In the genomic region with DNA sequence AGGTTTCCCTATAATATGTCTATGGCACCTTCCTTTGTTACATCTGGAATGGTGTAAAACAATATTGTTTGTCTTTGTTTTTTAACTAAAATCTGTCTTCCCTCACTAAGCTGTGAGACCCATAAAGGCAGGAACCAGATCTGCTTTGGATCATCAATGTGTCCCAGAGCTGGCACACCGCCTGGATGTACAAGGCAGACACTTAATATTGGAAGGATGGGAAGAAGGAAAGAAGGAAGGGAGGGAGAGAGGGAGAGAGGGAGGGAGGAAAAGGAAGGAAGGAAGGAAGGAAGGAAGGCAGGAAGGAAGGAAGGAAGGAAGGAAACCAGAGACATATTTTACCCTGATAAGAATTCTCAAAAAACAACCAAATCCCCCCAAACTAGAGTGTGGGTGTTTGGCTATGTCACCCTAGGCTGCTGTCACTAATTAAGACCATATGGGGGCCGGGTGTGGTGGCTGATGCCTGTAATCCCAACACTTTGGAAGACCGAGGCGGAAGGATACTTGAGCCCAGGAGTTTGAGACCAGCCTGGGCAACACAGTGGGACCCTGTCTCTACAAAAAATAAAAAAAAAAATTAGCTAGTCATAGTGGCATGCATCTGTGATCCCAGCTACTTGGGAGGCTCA, we compare ENCODE assay signal across 17 cellular contexts.
"Had no signal": no experiment of that assay in that cellular context is flagged by ENCODE, and none has a peak within 500 bp of the region (broad histone marks: within the 10 kb centered on the region; RNA-seq: fewer than 3 reads in every experiment).

No MANE protein-coding gene starts in this region.

- H3K36me3 Mint-ChIP-seq: activated naive CD4-positive, alpha-beta T cell treated with anti-CD3 and anti-CD28 coated beads, Interleukin-2, amount 50 U/mL, for 72 hours; memory B cell; natural killer cell treated with Interleukin-12 subunit alpha and Interleukin-12 subunit beta and Interleukin-15 and Interleukin-18, amount 100 ng/mL, for 72 hours had no signal

- ATAC-seq: activated naive CD4-positive, alpha-beta T cell treated with anti-CD3 and anti-CD28 coated beads, Interleukin-2, amount 50 U/mL, for 72 hours; body of pancreas; foreskin keratinocyte; left colon; natural killer cell treated with Interleukin-12 subunit alpha and Interleukin-12 subunit beta and Interleukin-15 and Interleukin-18, amount 100 ng/mL, for 72 hours; psoas muscle had no signal

- H3K4me3 ChIP-seq: body of pancreas, psoas muscle had no signal

- H3K9me3 Mint-ChIP-seq: activated naive CD4-positive, alpha-beta T cell treated with anti-CD3 and anti-CD28 coated beads, Interleukin-2, amount 50 U/mL, for 72 hours; activated T-cell treated with anti-CD3 and anti-CD28 coated beads, Interleukin-2, amount 50 U/mL, for 24 hours; central memory CD8-positive, alpha-beta T cell; memory B cell; natural killer cell treated with Interleukin-12 subunit alpha and Interleukin-12 subunit beta and Interleukin-15 and Interleukin-18, amount 100 ng/mL, for 72 hours; T-helper 1 cell treated with Interleukin-12 subunit alpha and Interleukin-12 subunit beta and Interleukin-4 antibody, amounts not matched to agents 30 μg/mL and 1 μg/mL, for 36 hours; type B pancreatic cell had no signal

- H3K27ac ChIP-seq: foreskin keratinocyte, psoas muscle had no signal

- H3K27me3 Mint-ChIP-seq: activated T-cell treated with anti-CD3 and anti-CD28 coated beads, Interleukin-2, amount 50 U/mL, for 24 hours; central memory CD8-positive, alpha-beta T cell; natural killer cell treated with Interleukin-12 subunit alpha and Interleukin-12 subunit beta and Interleukin-15 and Interleukin-18, amount 100 ng/mL, for 72 hours; type B pancreatic cell had no signal

- H3K27ac Mint-ChIP-seq: activated naive CD4-positive, alpha-beta T cell treated with anti-CD3 and anti-CD28 coated beads, Interleukin-2, amount 50 U/mL, for 72 hours; activated T-cell treated with anti-CD3 and anti-CD28 coated beads, Interleukin-2, amount 50 U/mL, for 24 hours; memory B cell; natural killer cell treated with Interleukin-12 subunit alpha and Interleukin-12 subunit beta and Interleukin-15 and Interleukin-18, amount 100 ng/mL, for 72 hours; T-helper 1 cell treated with Interleukin-12 subunit alpha and Interleukin-12 subunit beta and Interleukin-4 antibody, amounts not matched to agents 30 μg/mL and 1 μg/mL, for 36 hours had no signal

- H3K9me3 ChIP-seq: body of pancreas, psoas muscle had no signal

- H3K4me3 Mint-ChIP-seq: activated T-cell treated with anti-CD3 and anti-CD28 coated beads, Interleukin-2, amount 50 U/mL, for 24 hours; central memory CD8-positive, alpha-beta T cell; memory B cell; natural killer cell treated with Interleukin-12 subunit alpha and Interleukin-12 subunit beta and Interleukin-15 and Interleukin-18, amount 100 ng/mL, for 72 hours; T-helper 1 cell treated with Interleukin-12 subunit alpha and Interleukin-12 subunit beta and Interleukin-4 antibody, amounts not matched to agents 30 μg/mL and 1 μg/mL, for 36 hours; type B pancreatic cell had no signal

- H3K27me3 ChIP-seq: body of pancreas, foreskin keratinocyte had no signal

- DNase-seq: activated CD4-positive, alpha-beta T cell treated with anti-CD3 and anti-CD28 coated beads, Interleukin-2, amount 50 U/mL, for 4 hours; activated effector memory CD4-positive, alpha-beta T cell treated with anti-CD3 and anti-CD28 coated beads, Interleukin-2, amount 50 U/mL, for 16 hours; activated T-cell treated with anti-CD3 and anti-CD28 coated beads, Interleukin-2, amount 50 U/mL, for 24 hours; amniotic stem cell; body of pancreas; foreskin keratinocyte; left colon; nucleus accumbens; psoas muscle; stimulated activated CD4-positive, alpha-beta T cell treated with anti-CD3 and anti-CD28 coated beads, Interleukin-12 subunit alpha, Interleukin-12 subunit beta, amount 100 ng/mL, for 4 hours; stimulated activated naive CD4-positive, alpha-beta T cell had no signal
